20 cellular contexts compared by ENCODE assay signal in the genomic region with DNA sequence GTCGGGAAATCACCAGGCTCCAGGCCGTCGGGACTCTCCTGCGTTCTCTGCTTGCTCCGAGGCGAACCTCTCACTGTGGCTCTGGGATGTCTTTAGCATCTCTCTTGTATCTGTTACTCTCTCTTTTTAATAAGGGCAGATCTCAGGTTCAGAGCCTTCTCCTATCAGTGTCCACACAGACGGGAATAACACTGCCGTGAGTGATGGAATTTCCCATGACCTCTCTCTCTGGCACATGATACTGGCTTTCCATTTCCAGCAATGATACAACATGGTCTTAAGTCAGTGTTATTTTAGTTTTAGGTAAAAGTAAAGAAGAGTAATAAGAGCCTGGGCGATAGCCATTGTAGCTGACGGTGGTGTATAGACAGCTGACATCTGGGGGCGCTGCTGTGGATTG. TPM values are rescaled to one million over a fixed set of nuclear protein-coding genes. Genes with fewer than 3 reads are reported as not detected.
A peak's percentile ranks its signal among the peaks of the same experiment; 100 is the strongest.
DNase-seq lines count a peak whose midpoint lies in the region; ATAC-seq, FAIRE-seq and TF ChIP-seq lines count a peak whose summit lies in the region.
"Had no signal": no experiment of that assay in that cellular context is flagged by ENCODE, and none has a peak within 500 bp of the region (broad histone marks: within the 10 kb centered on the region; RNA-seq: fewer than 3 reads in every experiment).

No MANE protein-coding gene starts in this region.

- no peak overlapping the region for H3K27ac Mint-ChIP-seq in Calu3 (ENCODE audit: unreplicated experiment)

- in situ Hi-C loops in GM12878 (cut with MboI) = no loop called here

- no peaks in the 10 kb centered on the region for H4K20me1 ChIP-seq in GM12878 (ENCODE audit: control insufficient read depth, insufficient read depth)

- no peaks in the 10 kb centered on the region for H3K9me3 ChIP-seq in GM12878 (replicated peaks; ENCODE audit: control insufficient read depth, insufficient read depth, low read length)
- H3K9me3 ChIP-seq in right cardiac atrium (ENCODE audit: control insufficient read depth, low read length) = no peaks in the 10 kb centered on the region
- no peaks in the 10 kb centered on the region for H3K9me3 ChIP-seq in skeletal muscle tissue (ENCODE audit: control insufficient read depth in 3 of 3, low read length in 3 of 3)
- H3K9me3 ChIP-seq in upper lobe of right lung = no peaks in the 10 kb centered on the region
- H3K9me3 ChIP-seq: BE2C had no signal

- no peak for DNase-seq in GM12878 (ENCODE audit: low read depth, low spot score)
- no peak for DNase-seq in Right ventricle myocardium superior
- DNase-seq in right cardiac atrium = no peak
- no peak for DNase-seq in Calu3
- no peak for DNase-seq in SKM-1 (lab: John Stamatoyannopoulos, UW; ENCODE audit: unreplicated experiment)
- DNase-seq in upper lobe of right lung = no peak
- DNase-seq: BE2C, DMS79, Karpas-422, MV-4-11, NCI-H1105 treated with DMSO at 0.1 percent for 48 hours, NCI-H2029 treated with DMSO at 0.1 percent for 48 hours, NCI-H226, NCI-H510A treated with DMSO at 0.1 percent for 48 hours, NCI-H748 treated with DMSO at 0.1 percent for 48 hours had no signal

- RAD21 ChIA-PET in GM12878 (lab: Charles Lee; ENCODE audit: unreplicated experiment) = no interaction called here

- CTCF ChIA-PET in GM12878 (lab: Yijun Ruan, JAX) (no interaction called here), Calu3 (lab: Charles Lee) (no interaction called here)

- H3K79me2 ChIP-seq in GM12878 (ENCODE audit: control insufficient read depth, insufficient read depth, low read length) = no peaks in the 10 kb centered on the region

- H3K27me3 ChIP-seq in GM12878 (replicated peaks in 1 of 2; ENCODE audit: control insufficient read depth in 2 of 2, insufficient read depth in 2 of 2, low read length in 1 of 2) (no peaks in the 10 kb centered on the region), right cardiac atrium (ENCODE audit: control insufficient read depth, insufficient read depth) (no peaks in the 10 kb centered on the region), skeletal muscle tissue (ENCODE audit: control insufficient read depth in 3 of 3, insufficient read depth in 3 of 3, low read length in 3 of 3) (no peaks in the 10 kb centered on the region), upper lobe of right lung (no peaks in the 10 kb centered on the region)
- H3K27me3 ChIP-seq: BE2C had no signal

- H3K4me3 Mint-ChIP-seq in Calu3 (ENCODE audit: low read depth, unreplicated experiment) = no peak overlapping the region

- H3K9ac ChIP-seq in GM12878 (ENCODE audit: control insufficient read depth, insufficient read depth, low read length) = no peak overlapping the region
- peak overlapping the region; percentile 3 to 41 (median 34) for H3K9ac ChIP-seq in skeletal muscle tissue (ENCODE audit: low read depth in 1 of 3, low read length in 3 of 3)

- BruUV-seq in GM12878 (replicated peaks; lab: Mats Ljungman, UMichigan) (TSS peak; percentile 15), Calu3 (replicated peaks; lab: Mats Ljungman, UMichigan) (no TSS peak)

- FAIRE-seq in GM12878 (lab: Jason Lieb, UNC) = no peak

- POLR2A ChIA-PET in GM12878 (lab: Charles Lee) = interaction anchor here (0.5 kb wide), 1 partner anchor 29 kb away, joined by 3 read pairs; a partner anchor contains a TSS

- SMC1A ChIA-PET in GM12878 (lab: Charles Lee; ENCODE audit: uncharacterized antibody, unreplicated experiment) = no interaction called here

- no peak overlapping the region for H3K4me2 ChIP-seq in GM12878 (ENCODE audit: control insufficient read depth, insufficient read depth)

- WGBS in GM12878 (ENCODE audit: insufficient coverage, insufficient replicate concordance, low lambda C conversion rate, missing lambda C conversion rate) = 98% methylated on average over 11 of the region's 11 CpGs
- 74% methylated on average over 11 of the region's 11 CpGs for WGBS in right cardiac atrium

- H3K4me1 ChIP-seq in GM12878 (ENCODE audit: control insufficient read depth, insufficient read depth, low read length) = no peaks in the 10 kb centered on the region
- peaks cover 3% of the 10 kb centered on the region for H3K4me1 ChIP-seq in right cardiac atrium (ENCODE audit: control insufficient read depth, insufficient read depth, low read length)
- H3K4me1 ChIP-seq in skeletal muscle tissue (ENCODE audit: control insufficient read depth in 3 of 3, insufficient read depth in 3 of 3, low read length in 3 of 3) = peaks cover 14 to 20% (median 16%) of the 10 kb centered on the region in 3 donors
- H3K4me1 ChIP-seq in upper lobe of right lung = no peaks in the 10 kb centered on the region
- H3K4me1 ChIP-seq: BE2C had no signal

- TF ChIP-seq RAD21 in GM12878 (IDR thresholded peaks at IDR 0.05; ENCODE audit: insufficient read depth, low read depth, low read length) = no peak

- H2AFZ ChIP-seq in GM12878 (ENCODE audit: control insufficient read depth, low read depth, low read length) = no peak overlapping the region

- H3K4me1 Mint-ChIP-seq in Calu3 (ENCODE audit: low read depth, unreplicated experiment) = no peaks in the 10 kb centered on the region

- no peak for TF ChIP-seq EP300 in GM12878 (IDR thresholded peaks at IDR 0.05; ENCODE audit: borderline replicate concordance in 1 of 2, control insufficient read depth in 1 of 2, low read depth in 2 of 2, low read length in 2 of 2)

- intact Hi-C loops in GM12878 (cut with micrococcal nuclease; ENCODE audit: unreplicated experiment) = no loop called here
- intact Hi-C loops in Right ventricle myocardium superior (cut with DNase I) = loop anchor here (5.0 kb wide), 1 partner anchor 53 kb away; no protein-coding TSS in a partner anchor
- intact Hi-C loops in right cardiac atrium (cut with DNase I) = loop anchor here in 1 of 4 donors (10.0 kb wide), 1 partner anchor 46 kb away; no protein-coding TSS in a partner anchor
- intact Hi-C loops in Calu3 (cut with micrococcal nuclease; ENCODE audit: unreplicated experiment) = no loop called here
- intact Hi-C loops in upper lobe of right lung (cut with DNase I) = no loop called here

- H3K27ac ChIP-seq in GM12878 (ENCODE audit: control insufficient read depth, insufficient read depth) (no peak overlapping the region), right cardiac atrium (ENCODE audit: low read length) (peak overlapping the region; percentile 67), skeletal muscle tissue (ENCODE audit: low read depth, low read length) (peak overlapping the region; percentile 79), upper lobe of right lung (no peak overlapping the region)
- H3K27ac ChIP-seq: RWPE1 had no signal

- H3K36me3 ChIP-seq in GM12878 (ENCODE audit: control insufficient read depth in 2 of 2, insufficient read depth in 2 of 2, low read length in 1 of 2) (peaks cover 9% of the 10 kb centered on the region in 2 experiments; a peak in 3 of 4 replicates), skeletal muscle tissue (ENCODE audit: control insufficient read depth in 3 of 3, insufficient read depth in 3 of 3, low read length in 3 of 3) (peaks cover 11 to 19% (median 15%) of the 10 kb centered on the region in 3 donors), upper lobe of right lung (peaks cover 24% of the 10 kb centered on the region)

- H3K4me3 ChIP-seq in GM12878 (no peak overlapping the region), right cardiac atrium (ENCODE audit: low read length) (no peak overlapping the region), skeletal muscle tissue (ENCODE audit: low read length in 3 of 3) (peak overlapping the region in 1 of 3 donors; percentile 31), upper lobe of right lung (no peak overlapping the region)

- ATAC-seq in GM12878 (no peak), Right ventricle myocardium superior (ENCODE audit: poor library complexity) (peak; percentile 58), right cardiac atrium (peak; percentile 47 to 58), upper lobe of right lung (no peak)

- no peaks in the 10 kb centered on the region for H3K27me3 Mint-ChIP-seq in Calu3 (ENCODE audit: unreplicated experiment)

- H3K9me3 Mint-ChIP-seq in Calu3 (ENCODE audit: low read depth, unreplicated experiment) = no peaks in the 10 kb centered on the region

- TF ChIP-seq CTCF in GM12878 (IDR thresholded peaks at IDR 0.05 in 2 of 3, conservative IDR thresholded peaks at IDR 0.05 in 1 of 3; ENCODE audit: control insufficient read depth in 2 of 3, extremely low read depth in 1 of 3, insufficient read depth in 1 of 3, low read depth in 3 of 3, low read length in 3 of 3) (no peak), Calu3 (IDR thresholded peaks at IDR 0.05; ENCODE audit: unreplicated experiment) (no peak), upper lobe of right lung (IDR thresholded peaks at IDR 0.05) (no peak)

- H3K36me3 Mint-ChIP-seq in Calu3 (ENCODE audit: insufficient read depth, unreplicated experiment) = peaks cover 41% of the 10 kb centered on the region

- no peak for TF ChIP-seq POLR2A in GM12878 (IDR thresholded peaks at IDR 0.05; ENCODE audit: low read depth, low read length)

RNA-seq across cellular contexts. Expression of a gene that starts 9.3 kb away (rescaled TPM):
- total RNA-seq in GM12878 (2013; cell fraction: nucleolus; rRNA removed) = 28.2 and 28.8 TPM in 2 replicates
- total RNA-seq in GM12878 (2014; rRNA removed) (15.0 and 17.5 TPM in 2 replicates), GM12878 (2014; rRNA removed; fragmentation: Illumina TruSeq; extraction: Trizol) (2.8 and 3.7 TPM in 2 replicates), GM12878 (2021) (28.2 and 29.1 TPM in 2 replicates), Right ventricle myocardium superior (26.7 TPM), right cardiac atrium (10 to 100 TPM; 19.3 to 29.3 (median 23.1) TPM), skeletal muscle tissue (7.3 TPM), Calu3 (2022) (78.6 and 79.1 TPM in 2 replicates), upper lobe of right lung (37.3 TPM)
- polyA plus RNA-seq in GM12878 (2011; ENCODE audit: low read depth) = 5.4 TPM
- polyA plus RNA-seq in GM12878 (2011; rRNA removed) (5.3 and 10.8 TPM in 2 replicates), GM12878 (2014; fragmentation: Illumina TruSeq; extraction: Trizol) (4.6 and 6.1 TPM in 2 replicates), GM12878 (2014; fragmentation: Nextera tagmentation; extraction: Ambion mirVana) (under 1 TPM; 0.45 to 0.99 TPM), GM12878 (2014; rRNA removed) (19.3 and 24.4 TPM in 2 replicates), GM12878 (2016; fragmentation: Nextera tagmentation; extraction: Ambion mirVana) (10 to 100 TPM; 12.5 to 14.5 TPM), right cardiac atrium (20.0 TPM)
- 14.4 and 19.5 TPM in 2 replicates for polyA plus RNA-seq in GM12878 (2011; cell fraction: cytosol; rRNA removed)
- 18.8 and 27.5 TPM in 2 replicates for polyA plus RNA-seq in GM12878 (2011; cell fraction: nucleus; rRNA removed)
- polyA plus RNA-seq in GM12878 (2012) = 18.9 and 21.3 TPM in 2 replicates
- polyA minus RNA-seq in GM12878 (2011; rRNA and poly(A)+ RNA removed) = 3.4 and 5.6 TPM in 2 replicates
- polyA minus RNA-seq in GM12878 (2011; cell fraction: cytosol; rRNA and poly(A)+ RNA removed) = 5.6 and 9.0 TPM in 2 replicates
- 1.6 and 6.8 TPM in 2 replicates for polyA minus RNA-seq in GM12878 (2011; cell fraction: nucleus; rRNA and poly(A)+ RNA removed)

RNA-seq across cellular contexts. Expression of a gene that starts 25.4 kb away (rescaled TPM):
- total RNA-seq in GM12878 (2013; cell fraction: nucleolus; rRNA removed) = not detected in 2 replicates
- total RNA-seq in GM12878 (2014; rRNA removed) = not detected in 2 replicates
- total RNA-seq in GM12878 (2014; rRNA removed; fragmentation: Illumina TruSeq; extraction: Trizol) = not detected in 2 replicates
- total RNA-seq in GM12878 (2021) = not detected in 2 replicates
- not detected for polyA plus RNA-seq in GM12878 (2011; ENCODE audit: low read depth)
- not detected in 2 replicates for polyA plus RNA-seq in GM12878 (2011; rRNA removed)
- not detected in 2 replicates for polyA plus RNA-seq in GM12878 (2011; cell fraction: cytosol; rRNA removed)
- not detected in 2 replicates for polyA plus RNA-seq in GM12878 (2011; cell fraction: nucleus; rRNA removed)
- polyA plus RNA-seq in GM12878 (2012) = not detected in 2 replicates
- polyA plus RNA-seq in GM12878 (2014; fragmentation: Illumina TruSeq; extraction: Trizol) = not detected in 2 replicates
- not detected for polyA plus RNA-seq in GM12878 (2014; fragmentation: Nextera tagmentation; extraction: Ambion mirVana)
- polyA plus RNA-seq in GM12878 (2014; rRNA removed) = not detected in 2 replicates
- polyA plus RNA-seq in GM12878 (2016; fragmentation: Nextera tagmentation; extraction: Ambion mirVana) = not detected
- polyA minus RNA-seq in GM12878 (2011; rRNA and poly(A)+ RNA removed) = not detected in 2 replicates
- not detected in 2 replicates for polyA minus RNA-seq in GM12878 (2011; cell fraction: cytosol; rRNA and poly(A)+ RNA removed)
- not detected in 2 replicates for polyA minus RNA-seq in GM12878 (2011; cell fraction: nucleus; rRNA and poly(A)+ RNA removed)
- not detected for total RNA-seq in Right ventricle myocardium superior
- total RNA-seq in right cardiac atrium = not detected
- not detected for polyA plus RNA-seq in right cardiac atrium
- total RNA-seq in skeletal muscle tissue = not detected
- not detected in 2 replicates for total RNA-seq in Calu3 (2022)
- total RNA-seq in upper lobe of right lung = not detected
- total RNA-seq: A673, M059J had no signal

RNA-seq across cellular contexts. Expression of a gene that starts 29.3 kb away (rescaled TPM):
- 18.7 and 27.6 TPM in 2 replicates for total RNA-seq in GM12878 (2013; cell fraction: nucleolus; rRNA removed)
- total RNA-seq in GM12878 (2014; rRNA removed) (20.3 and 25.6 TPM in 2 replicates), GM12878 (2014; rRNA removed; fragmentation: Illumina TruSeq; extraction: Trizol) (6.2 and 7.8 TPM in 2 replicates), GM12878 (2021) (36.7 and 39.9 TPM in 2 replicates), Right ventricle myocardium superior (33.9 TPM), right cardiac atrium (10 to 100 TPM; 22.0 to 29.2 (median 26.2) TPM), skeletal muscle tissue (34.4 TPM), Calu3 (2022) (68.5 and 77.3 TPM in 2 replicates), upper lobe of right lung (40.7 TPM)
- polyA plus RNA-seq in GM12878 (2011; ENCODE audit: low read depth) = 14.9 TPM
- polyA plus RNA-seq in GM12878 (2011; rRNA removed) (2.4 and 5.4 TPM in 2 replicates), GM12878 (2014; fragmentation: Illumina TruSeq; extraction: Trizol) (0.59 and 2.9 TPM in 2 replicates), GM12878 (2014; fragmentation: Nextera tagmentation; extraction: Ambion mirVana) (under 1 TPM; 0.23 to 0.42 TPM), GM12878 (2014; rRNA removed) (27.0 and 36.3 TPM in 2 replicates), GM12878 (2016; fragmentation: Nextera tagmentation; extraction: Ambion mirVana) (1 to 10 TPM; 2.1 to 2.4 TPM), right cardiac atrium (25.4 TPM)
- 5.6 and 17.2 TPM in 2 replicates for polyA plus RNA-seq in GM12878 (2011; cell fraction: cytosol; rRNA removed)
- polyA plus RNA-seq in GM12878 (2011; cell fraction: nucleus; rRNA removed) = 15.5 and 21.2 TPM in 2 replicates
- polyA plus RNA-seq in GM12878 (2012) = 19.2 and 23.8 TPM in 2 replicates
- polyA minus RNA-seq in GM12878 (2011; rRNA and poly(A)+ RNA removed) = 2.2 and 9.7 TPM in 2 replicates
- polyA minus RNA-seq in GM12878 (2011; cell fraction: cytosol; rRNA and poly(A)+ RNA removed) = 10.3 and 12.4 TPM in 2 replicates
- 4.6 and 8.6 TPM in 2 replicates for polyA minus RNA-seq in GM12878 (2011; cell fraction: nucleus; rRNA and poly(A)+ RNA removed)

RNA-seq across cellular contexts. Expression of a gene that starts 47.2 kb away (rescaled TPM):
- total RNA-seq in GM12878 (2013; cell fraction: nucleolus; rRNA removed) = not detected in 2 replicates
- total RNA-seq in GM12878 (2014; rRNA removed) (not detected in 2 replicates), GM12878 (2014; rRNA removed; fragmentation: Illumina TruSeq; extraction: Trizol) (not detected in 2 replicates), GM12878 (2021) (not detected in 2 replicates), Right ventricle myocardium superior (not detected), right cardiac atrium (not detected), skeletal muscle tissue (under 0.01 TPM), Calu3 (2022) (not detected in 2 replicates), upper lobe of right lung (0.20 TPM)
- not detected for polyA plus RNA-seq in GM12878 (2011; ENCODE audit: low read depth)
- polyA plus RNA-seq in GM12878 (2011; rRNA removed) (0.07 TPM in 1 of 2 replicates, not detected in the other), GM12878 (2014; fragmentation: Illumina TruSeq; extraction: Trizol) (not detected in 2 replicates), GM12878 (2014; fragmentation: Nextera tagmentation; extraction: Ambion mirVana) (under 1 TPM in 1 of 2 experiments, not detected in 1; 0.04 TPM), GM12878 (2014; rRNA removed) (not detected in 2 replicates), GM12878 (2016; fragmentation: Nextera tagmentation; extraction: Ambion mirVana) (not detected), right cardiac atrium (not detected)
- 0.07 and 0.08 TPM in 2 replicates for polyA plus RNA-seq in GM12878 (2011; cell fraction: cytosol; rRNA removed)
- not detected in 2 replicates for polyA plus RNA-seq in GM12878 (2011; cell fraction: nucleus; rRNA removed)
- polyA plus RNA-seq in GM12878 (2012) = not detected in 2 replicates
- not detected in 2 replicates for polyA minus RNA-seq in GM12878 (2011; rRNA and poly(A)+ RNA removed)
- not detected in 2 replicates for polyA minus RNA-seq in GM12878 (2011; cell fraction: cytosol; rRNA and poly(A)+ RNA removed)
- polyA minus RNA-seq in GM12878 (2011; cell fraction: nucleus; rRNA and poly(A)+ RNA removed) = not detected in 2 replicates
- total RNA-seq: A673, M059J had no signal

RNA-seq across cellular contexts. Expression of a gene that starts 51.7 kb away (rescaled TPM):
- total RNA-seq in GM12878 (2013; cell fraction: nucleolus; rRNA removed) = not detected in 2 replicates
- total RNA-seq in GM12878 (2014; rRNA removed) (not detected in 2 replicates), GM12878 (2014; rRNA removed; fragmentation: Illumina TruSeq; extraction: Trizol) (not detected in 2 replicates), GM12878 (2021) (not detected in 2 replicates), Right ventricle myocardium superior (not detected), right cardiac atrium (not detected), skeletal muscle tissue (not detected), Calu3 (2022) (not detected in 2 replicates), upper lobe of right lung (not detected)
- polyA plus RNA-seq in GM12878 (2011; ENCODE audit: low read depth) = not detected
- polyA plus RNA-seq in GM12878 (2011; rRNA removed) (not detected in 2 replicates), GM12878 (2014; fragmentation: Illumina TruSeq; extraction: Trizol) (not detected in 2 replicates), GM12878 (2014; fragmentation: Nextera tagmentation; extraction: Ambion mirVana) (not detected), GM12878 (2014; rRNA removed) (not detected in 2 replicates), GM12878 (2016; fragmentation: Nextera tagmentation; extraction: Ambion mirVana) (not detected), right cardiac atrium (not detected)
- polyA plus RNA-seq in GM12878 (2011; cell fraction: cytosol; rRNA removed) = not detected in 2 replicates
- not detected in 2 replicates for polyA plus RNA-seq in GM12878 (2011; cell fraction: nucleus; rRNA removed)
- not detected in 2 replicates for polyA plus RNA-seq in GM12878 (2012)
- not detected in 2 replicates for polyA minus RNA-seq in GM12878 (2011; rRNA and poly(A)+ RNA removed)
- polyA minus RNA-seq in GM12878 (2011; cell fraction: cytosol; rRNA and poly(A)+ RNA removed) = not detected in 2 replicates
- not detected in 2 replicates for polyA minus RNA-seq in GM12878 (2011; cell fraction: nucleus; rRNA and poly(A)+ RNA removed)
- total RNA-seq: A673, H4, M059J had no signal

Comparison
In these comparisons a context has a peak if more than half of its experiments do, and no peak if none do; other contexts are left out.
1. ATAC-seq: peak in Right ventricle myocardium superior (single experiment) and right cardiac atrium (2 of 2); none in GM12878 (single experiment) and upper lobe of right lung (single experiment).
2. H3K27ac ChIP-seq: peak in right cardiac atrium (single experiment) and skeletal muscle tissue (single experiment); none in GM12878 (single experiment) and upper lobe of right lung (single experiment).